ENCODE assay signal across 14 cellular contexts in genomic region chr11:127524618-127525017, GRCh38.
A peak's percentile ranks its signal among the peaks of the same experiment; 100 is the strongest.
DNase-seq lines count a peak whose midpoint lies in the region; ATAC-seq, FAIRE-seq and TF ChIP-seq lines count a peak whose summit lies in the region.
"Had no signal": no experiment of that assay in that cellular context is flagged by ENCODE, and none has a peak within 500 bp of the region (broad histone marks: within the 10 kb centered on the region; RNA-seq: fewer than 3 reads in every experiment).

No MANE protein-coding gene starts in this region.

- no peak overlapping the region for H3K27ac Mint-ChIP-seq in stimulated activated naive B cell treated with anti-CD40 and anti-IgM and Interleukin-4, amounts not matched to agents 10 μg/mL and 1 μg/mL and 100 μg/mL, for 72 hours
- H3K27ac Mint-ChIP-seq: CD8-positive, alpha-beta T cell; HFFc6 had no signal

- ATAC-seq in pancreas, result peak; percentile 66 to 90 (median 68)
- ATAC-seq in stimulated activated naive B cell treated with anti-CD40 and anti-IgM and Interleukin-4, amounts not matched to agents 10 μg/mL and 1 μg/mL and 100 μg/mL, for 72 hours (replicated peaks), result no peak
- ATAC-seq: A549; CD8-positive, alpha-beta T cell had no signal

- peaks cover 0 to 5% of the 10 kb centered on the region in 2 donors for H3K9me3 Mint-ChIP-seq in stimulated activated naive B cell treated with anti-CD40 and anti-IgM and Interleukin-4, amounts not matched to agents 10 μg/mL and 1 μg/mL and 100 μg/mL, for 72 hours
- H3K9me3 Mint-ChIP-seq: CD8-positive, alpha-beta T cell; HFFc6 had no signal

- no peaks in the 10 kb centered on the region for H3K4me1 Mint-ChIP-seq in stimulated activated naive B cell treated with anti-CD40 and anti-IgM and Interleukin-4, amounts not matched to agents 10 μg/mL and 1 μg/mL and 100 μg/mL, for 72 hours

- H3K27me3 Mint-ChIP-seq in stimulated activated naive B cell treated with anti-CD40 and anti-IgM and Interleukin-4, amounts not matched to agents 10 μg/mL and 1 μg/mL and 100 μg/mL, for 72 hours, result no peaks in the 10 kb centered on the region

- H3K9me3 ChIP-seq in pancreas (no peaks in the 10 kb centered on the region), small intestine (ENCODE audit: control insufficient read depth, low read depth) (no peaks in the 10 kb centered on the region)
- H3K9me3 ChIP-seq: A549 had no signal

- H3K27me3 ChIP-seq in pancreas, result no peaks in the 10 kb centered on the region
- H3K27me3 ChIP-seq in small intestine (ENCODE audit: control insufficient read depth in 2 of 2, insufficient read depth in 2 of 2, low read length in 2 of 2), result no peaks in the 10 kb centered on the region

- peaks cover 7 to 10% (median 8%) of the 10 kb centered on the region in 3 donors for H3K4me1 ChIP-seq in pancreas
- H3K4me1 ChIP-seq in small intestine (ENCODE audit: control insufficient read depth in 2 of 2, insufficient read depth in 1 of 2, low read depth in 1 of 2, low read length in 1 of 2), result no peaks in the 10 kb centered on the region
- H3K4me1 ChIP-seq: A549 had no signal

- FAIRE-seq in pancreas (lab: Jason Lieb, UNC) (no peak), small intestine (lab: Jason Lieb, UNC) (no peak)
- FAIRE-seq: A549, D721Med had no signal

- H3K4me3 ChIP-seq in pancreas (no peak overlapping the region), small intestine (ENCODE audit: low read depth in 1 of 2, low read length in 2 of 2) (no peak overlapping the region)
- H3K4me3 ChIP-seq: A549 had no signal

- peak; percentile 5 to 20 for DNase-seq in NCI-H446 (lab: John Stamatoyannopoulos, UW)
- DNase-seq in middle frontal gyrus (ENCODE audit: extremely low spot score, low spot score), result peak; percentile 18
- DNase-seq in pancreas, result peak in 3 of 6 donors; percentile 15 to 20 (median 15)
- DNase-seq in NCI-H1092 treated with DMSO at 0.1 percent for 48 hours (lab: John Stamatoyannopoulos, UW), result no peak
- DNase-seq in stimulated activated naive B cell treated with anti-CD40 and anti-IgM and Interleukin-4, amounts not matched to agents 10 μg/mL and 1 μg/mL and 100 μg/mL, for 72 hours, result no peak
- no peak for DNase-seq in small intestine
- DNase-seq: CD8-positive, alpha-beta T cell; COR-L47; DMS53; HCEC 1CT; HFFc6 had no signal

- TF ChIP-seq CTCF in pancreas (IDR thresholded peaks at IDR 0.05), result no peak

- no peak overlapping the region for H3K27ac ChIP-seq in pancreas
- no peak overlapping the region for H3K27ac ChIP-seq in small intestine (ENCODE audit: low read depth in 1 of 2, low read length in 1 of 2)
- H3K27ac ChIP-seq: A549 had no signal

- H3K36me3 ChIP-seq in pancreas, result no peaks in the 10 kb centered on the region
- H3K36me3 ChIP-seq in small intestine (ENCODE audit: control insufficient read depth in 2 of 2, insufficient read depth in 2 of 2, low read length in 2 of 2), result no peaks in the 10 kb centered on the region

- intact Hi-C loops in pancreas (cut with DNase I), result no loop called here

- H3K4me3 Mint-ChIP-seq in stimulated activated naive B cell treated with anti-CD40 and anti-IgM and Interleukin-4, amounts not matched to agents 10 μg/mL and 1 μg/mL and 100 μg/mL, for 72 hours, result no peak overlapping the region
- H3K4me3 Mint-ChIP-seq: CD8-positive, alpha-beta T cell; HFFc6 had no signal

- 9 to 12% methylated on average over 4 of the region's 4 CpGs for WGBS in pancreas, 2 donors
- WGBS in small intestine, 3 donors, result 38 to 60% (median 54%) methylated on average over 4 of the region's 4 CpGs

- H3K36me3 Mint-ChIP-seq in stimulated activated naive B cell treated with anti-CD40 and anti-IgM and Interleukin-4, amounts not matched to agents 10 μg/mL and 1 μg/mL and 100 μg/mL, for 72 hours, result no peaks in the 10 kb centered on the region
- H3K36me3 Mint-ChIP-seq: CD14-positive monocyte; CD8-positive, alpha-beta T cell had no signal

Comparison
In these comparisons a context has a peak if more than half of its experiments do, and no peak if none do; other contexts are left out.
1. DNase-seq: peak in NCI-H446 (2 of 2) and middle frontal gyrus (single experiment); none in NCI-H1092 treated with DMSO at 0.1 percent for 48 hours (single experiment), stimulated activated naive B cell treated with anti-CD40 and anti-IgM and Interleukin-4, amounts not matched to agents 10 μg/mL and 1 μg/mL and 100 μg/mL, for 72 hours (single experiment) and small intestine (single experiment).
2. ATAC-seq: peak in pancreas (4 of 4); none in stimulated activated naive B cell treated with anti-CD40 and anti-IgM and Interleukin-4, amounts not matched to agents 10 μg/mL and 1 μg/mL and 100 μg/mL, for 72 hours (0 of 2).